In genomic region chr7:157250605-157251228, GRCh38 we compare ENCODE assay signal across 8 cellular contexts.
DNase-seq lines count a peak whose midpoint lies in the region; ATAC-seq and TF ChIP-seq lines count a peak whose summit lies in the region.

No MANE protein-coding gene starts in this region.

- no TSS peak for BruUV-seq in MCF 10A (replicated peaks; lab: Mats Ljungman, UMichigan)

- H3K27ac Mint-ChIP-seq in MCF 10A (ENCODE audit: low read depth, unreplicated experiment) = no peak overlapping the region

- peaks cover 8% of the 10 kb centered on the region for H3K36me3 ChIP-seq in MG63

- POLR2A ChIA-PET in MCF 10A (lab: Yijun Ruan, JAX) = interaction anchor here (0.6 to 2.8 kb wide), 2 partner anchors 88 to 279 kb away, joined by 3 to 12 read pairs; no protein-coding TSS in a partner anchor

- peaks cover 84% of the 10 kb centered on the region for H3K36me3 Mint-ChIP-seq in MCF 10A (ENCODE audit: insufficient read depth, unreplicated experiment)

- CTCF ChIA-PET in MCF 10A (lab: Yijun Ruan, JAX) = interaction anchor here (0.5 to 3.8 kb wide), 34 partner anchors 9 to 281 kb away, joined by 3 to 37 read pairs (median 5); no protein-coding TSS in a partner anchor

- no peaks in the 10 kb centered on the region for H3K4me1 Mint-ChIP-seq in MCF 10A (ENCODE audit: insufficient read depth, unreplicated experiment)

- DNase-seq in DMS53 treated with DMSO at 0.1 percent for 48 hours (lab: John Stamatoyannopoulos, UW; ENCODE audit: unreplicated experiment) (peak; percentile 25), MG63 (peak; percentile 15), T-helper 9 cell (peak; percentile 28), MCF 10A (ENCODE audit: unreplicated experiment) (peak; percentile 71), left kidney (ENCODE audit: low read depth, low spot score) (peak; percentile 75), GOT3 (lab: John Stamatoyannopoulos, UW) (no peak)
- peak; percentile 65 for DNase-seq in stimulated activated CD8-positive, alpha-beta memory T cell treated with anti-CD3 and anti-CD28 coated beads, Interleukin-4, amount 100 ng/mL, for 48 hours

- peak; percentile 68 for TF ChIP-seq CTCF in MCF 10A (IDR thresholded peaks at IDR 0.05; ENCODE audit: unreplicated experiment)

- ATAC-seq in GM21576 (IDR thresholded peaks at IDR 0.05; ENCODE audit: unreplicated experiment) = peak; percentile 74

- H3K4me3 Mint-ChIP-seq in MCF 10A (ENCODE audit: unreplicated experiment) = no peak overlapping the region

- no peaks in the 10 kb centered on the region for H3K27me3 ChIP-seq in MG63

- H3K27me3 Mint-ChIP-seq in MCF 10A (ENCODE audit: insufficient read depth, unreplicated experiment) = no peaks in the 10 kb centered on the region

- no peaks in the 10 kb centered on the region for H3K9me3 ChIP-seq in MG63

- H3K4me3 ChIP-seq in MG63 = no peak overlapping the region

- intact Hi-C loops in MCF 10A (cut with micrococcal nuclease) = no loop called here

- no peaks in the 10 kb centered on the region for H3K9me3 Mint-ChIP-seq in MCF 10A (ENCODE audit: unreplicated experiment)
